ENCODE assay signal across 19 cellular contexts in the genomic region with DNA sequence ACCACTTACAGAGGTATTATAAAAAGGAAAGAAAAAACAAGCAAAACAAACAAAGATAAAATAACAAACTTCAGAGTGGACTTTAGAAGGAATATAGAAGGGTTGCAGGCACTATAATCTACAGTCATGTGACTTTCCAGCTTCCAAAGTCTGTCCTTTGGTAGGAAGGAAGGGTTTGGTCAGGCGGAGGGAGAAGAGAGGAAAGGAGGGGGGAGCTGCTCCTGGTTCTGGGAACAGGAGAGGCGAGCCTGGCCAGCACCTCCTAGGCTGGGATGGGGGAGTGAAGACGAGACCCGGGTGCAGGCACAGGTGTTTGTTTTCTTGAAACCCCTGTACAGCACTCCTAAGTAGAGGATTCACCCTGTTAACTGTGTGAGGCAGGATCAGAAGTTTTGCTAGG. TPM values are rescaled to one million over a fixed set of nuclear protein-coding genes. Genes with fewer than 3 reads are reported as not detected.
DNase-seq lines count a peak whose midpoint lies in the region; ATAC-seq and TF ChIP-seq lines count a peak whose summit lies in the region.
"Had no signal": no experiment of that assay in that cellular context is flagged by ENCODE, and none has a peak within 500 bp of the region (broad histone marks: within the 10 kb centered on the region; RNA-seq: fewer than 3 reads in every experiment).

No MANE protein-coding gene starts in this region.

- no peak overlapping the region for H3K14ac ChIP-seq in neuronal stem cell (ENCODE audit: low read length)

- H2BK120ac ChIP-seq in neuronal stem cell (ENCODE audit: low read depth, low read length): no peak overlapping the region

- H2AFZ ChIP-seq in neuronal stem cell (ENCODE audit: low read length): no peak overlapping the region

- no peak for DNase-seq in right cardiac atrium
- DNase-seq in left ventricle myocardium inferior: no peak
- peak; percentile 49 to 76 for DNase-seq in left colon
- DNase-seq in neuronal stem cell (ENCODE audit: low spot score): no peak
- no peak for DNase-seq in GM13977 (ENCODE audit: low spot score)
- DNase-seq in HuH-7 (ENCODE audit: low spot score): no peak
- DNase-seq: HCEC 1CT; KG1; NCI-H1092 treated with DMSO at 0.1 percent for 48 hours; NCI-H1694; NCI-H345; NCI-H526 treated with DMSO at 0.1 percent for 48 hours; NK-92 treated with Interleukin-12 subunit alpha and Interleukin-12 subunit beta, amount 100 ng/mL, for 24 hours; OCI-M1 had no signal

- H2AK5ac ChIP-seq in neuronal stem cell (ENCODE audit: low read depth, low read length): no peak overlapping the region

- ATAC-seq in right cardiac atrium (peak; percentile 71 to 84), left colon (peak; percentile 92), HG03175 (IDR thresholded peaks at IDR 0.05; ENCODE audit: unreplicated experiment) (no peak), HG03460 (IDR thresholded peaks at IDR 0.05; ENCODE audit: unreplicated experiment) (no peak)

- WGBS in right cardiac atrium: 29% methylated on average over 4 of the region's 4 CpGs
- no CpG with 5 or more reads among the region's 4 CpGs for WGBS in neuronal stem cell (ENCODE audit: extremely low coverage in 2 of 2, insufficient read length in 2 of 2, insufficient replicate concordance in 1 of 2), 2 donors

- H3K9ac ChIP-seq in neuronal stem cell (ENCODE audit: low read depth, low read length, poor library complexity): no peak overlapping the region

- H3K4me1 ChIP-seq in right cardiac atrium (ENCODE audit: control insufficient read depth, insufficient read depth, low read length) (peaks cover 3% of the 10 kb centered on the region), left ventricle myocardium inferior (peaks cover 31% of the 10 kb centered on the region), neuronal stem cell (ENCODE audit: control insufficient read depth in 2 of 2, insufficient read depth in 1 of 2, low read depth in 1 of 2, low read length in 2 of 2) (peaks cover 0 to 2% of the 10 kb centered on the region in 2 donors)

- no peaks in the 10 kb centered on the region for H3K9me3 ChIP-seq in right cardiac atrium (ENCODE audit: control insufficient read depth, low read length)
- peaks cover under 1% of the 10 kb centered on the region for H3K9me3 ChIP-seq in left ventricle myocardium inferior (replicated peaks)
- no peaks in the 10 kb centered on the region for H3K9me3 ChIP-seq in neuronal stem cell (replicated peaks in 1 of 2; ENCODE audit: control insufficient read depth in 2 of 2, insufficient read depth in 1 of 2, low read depth in 1 of 2, low read length in 2 of 2)

- no peak overlapping the region for H3K4me2 ChIP-seq in neuronal stem cell (ENCODE audit: insufficient read depth, low read length, poor library complexity, severe bottlenecking)

- H3K36me3 ChIP-seq in left ventricle myocardium inferior (no peaks in the 10 kb centered on the region), neuronal stem cell (replicated peaks in 1 of 2; ENCODE audit: control insufficient read depth in 2 of 2, insufficient read depth in 2 of 2, low read length in 2 of 2) (no peaks in the 10 kb centered on the region)

- H3K27me3 ChIP-seq in right cardiac atrium (ENCODE audit: control insufficient read depth, insufficient read depth) (no peaks in the 10 kb centered on the region), left ventricle myocardium inferior (ENCODE audit: low read depth) (no peaks in the 10 kb centered on the region), neuronal stem cell (ENCODE audit: control insufficient read depth in 3 of 3, insufficient read depth in 3 of 3, low read depth in 1 of 3, low read length in 3 of 3) (peaks cover 0 to 3% (median 0%) of the 10 kb centered on the region in 3 experiments)

- no peak overlapping the region for H2BK12ac ChIP-seq in neuronal stem cell (ENCODE audit: low read length)

- TF ChIP-seq CTCF in left ventricle myocardium inferior (IDR thresholded peaks at IDR 0.05; ENCODE audit: borderline replicate concordance) (no peak), GM13977 (IDR thresholded peaks at IDR 0.05; ENCODE audit: extremely low read depth, insufficient read depth, missing control alignments) (no peak)

- intact Hi-C loops in right cardiac atrium (cut with DNase I) (no loop called here), left ventricle myocardium inferior (cut with micrococcal nuclease) (no loop called here), left colon (cut with DNase I, micrococcal nuclease) (no loop called here)

- H3K79me1 ChIP-seq in neuronal stem cell (ENCODE audit: low read depth, low read length): no peaks in the 10 kb centered on the region

- H3K4ac ChIP-seq in neuronal stem cell (ENCODE audit: low read length): no peak overlapping the region

- in situ Hi-C loops in GM13977 (cut with MboI; ENCODE audit: low pct_unique_long_range_greater_than_20kb, low sequenced_read_pairs, unreplicated experiment): no loop called here

- H4K91ac ChIP-seq in neuronal stem cell (ENCODE audit: low read depth, low read length, poor library complexity): no peak overlapping the region

- H3K27ac ChIP-seq in right cardiac atrium (ENCODE audit: low read length): no peak overlapping the region
- H3K27ac ChIP-seq in left ventricle myocardium inferior (replicated peaks): no peak overlapping the region
- no peak overlapping the region for H3K27ac ChIP-seq in neuronal stem cell (replicated peaks; ENCODE audit: low read length)
- H3K27ac ChIP-seq: C4-2B, HL-60, RWPE1 had no signal

- H3K23ac ChIP-seq in neuronal stem cell (ENCODE audit: low read depth, low read length, poor library complexity): no peak overlapping the region

- no peak overlapping the region for H4K8ac ChIP-seq in neuronal stem cell (ENCODE audit: low read depth, low read length)

- no peak overlapping the region for H2BK5ac ChIP-seq in neuronal stem cell (ENCODE audit: low read length)

- H2BK15ac ChIP-seq in neuronal stem cell (ENCODE audit: low read length): no peak overlapping the region

- H3K4me3 ChIP-seq in right cardiac atrium (ENCODE audit: low read length) (no peak overlapping the region), left ventricle myocardium inferior (no peak overlapping the region), neuronal stem cell (ENCODE audit: low read length in 2 of 2) (no peak overlapping the region)

- peak overlapping the region; percentile 76 for H3K18ac ChIP-seq in neuronal stem cell (ENCODE audit: low read length)

RNA-seq across cellular contexts. Expression of a gene that starts 53.8 kb away (rescaled TPM):
- total RNA-seq in right cardiac atrium: 10 to 100 TPM; 63.2 to 85.8 (median 77.9) TPM
- polyA plus RNA-seq in right cardiac atrium: 52.4 TPM
- total RNA-seq in left ventricle myocardium inferior: 60.9 TPM
- 10 to 100 TPM; 46.1 to 57.8 TPM for total RNA-seq in left colon
- polyA plus RNA-seq in neuronal stem cell (2013, experiment 1 of 2): 0.04 TPM
- polyA plus RNA-seq in neuronal stem cell (2013, experiment 2 of 2): 0.03 TPM

Comparison
In these comparisons a context has a peak if more than half of its experiments do, and no peak if none do; other contexts are left out.
1. ATAC-seq: peak in right cardiac atrium (2 of 2) and left colon (single experiment); none in HG03175 (single experiment) and HG03460 (single experiment).
2. DNase-seq: peak in left colon (2 of 2); none in right cardiac atrium (0 of 3), left ventricle myocardium inferior (single experiment), neuronal stem cell (single experiment), GM13977 (single experiment) and HuH-7 (single experiment).